1 cellular context compared by ENCODE assay signal in genomic region chr1:27367160-27367650, GRCh38.
A peak's percentile ranks its signal among the peaks of the same experiment; 100 is the strongest.
TF ChIP-seq lines count a peak whose summit lies in the region.

No MANE protein-coding gene starts in this region.

TF ChIP-seq in HepG2, 621 proteins besides CTCF, POLR2A, EP300 and RAD21 (continued from another document):
- no peak for TF ChIP-seq ZNF574 (CRISPR knock-in tag; IDR thresholded peaks at IDR 0.05)
- TF ChIP-seq RXRB (CRISPR knock-in tag; IDR thresholded peaks at IDR 0.05; ENCODE audit: borderline replicate concordance) = no peak
- no peak for TF ChIP-seq SIX4 (CRISPR knock-in tag; IDR thresholded peaks at IDR 0.05)
- TF ChIP-seq REST (IDR thresholded peaks at IDR 0.05; ENCODE audit: borderline replicate concordance in 1 of 2, low read depth in 1 of 2, low read length in 2 of 2) = no peak
- TF ChIP-seq SNAPC4 (CRISPR knock-in tag; IDR thresholded peaks at IDR 0.05) = no peak
- TF ChIP-seq ZNF841 (CRISPR knock-in tag; IDR thresholded peaks at IDR 0.05; ENCODE audit: borderline replicate concordance) = no peak
- TF ChIP-seq MED8 (CRISPR knock-in tag; IDR thresholded peaks at IDR 0.05; ENCODE audit: insufficient replicate concordance) = no peak
- no peak for TF ChIP-seq HNF4A (CRISPR knock-in tag; IDR thresholded peaks at IDR 0.05)
- no peak for TF ChIP-seq ZNF484 (CRISPR knock-in tag; IDR thresholded peaks at IDR 0.05; ENCODE audit: borderline replicate concordance, low read depth)
- 0 out of 2 replicates have a peak, but pooled peaks have one; percentile 37 for TF ChIP-seq TAF1 (CRISPR knock-in tag; IDR thresholded peaks at IDR 0.05)
- no peak for TF ChIP-seq MLLT10 (CRISPR knock-in tag; IDR thresholded peaks at IDR 0.05)
- TF ChIP-seq ZNF687 (CRISPR knock-in tag; IDR thresholded peaks at IDR 0.05) = peak; percentile 58
- 0 out of 2 replicates have a peak, but pooled peaks have one; percentile 17 for TF ChIP-seq KDM3A (CRISPR knock-in tag; IDR thresholded peaks at IDR 0.05; ENCODE audit: low read depth)
- no peak for TF ChIP-seq TFE3 (CRISPR knock-in tag; IDR thresholded peaks at IDR 0.05)
- TF ChIP-seq ZBTB7A (CRISPR knock-in tag; IDR thresholded peaks at IDR 0.05) = peak; percentile 49; the same call in 1 of the 2 replicates
- 0 out of 2 replicates have a peak, but pooled peaks have one; percentile 15 for TF ChIP-seq RXRA (CRISPR knock-in tag; IDR thresholded peaks at IDR 0.05)
- no peak for TF ChIP-seq FOSL1 (CRISPR knock-in tag; IDR thresholded peaks at IDR 0.05; ENCODE audit: borderline replicate concordance)
- 0 out of 2 replicates have a peak, but pooled peaks have one; percentile 4 for TF ChIP-seq ZNF800 (CRISPR knock-in tag; IDR thresholded peaks at IDR 0.05)
- TF ChIP-seq TFDP1 (CRISPR knock-in tag; IDR thresholded peaks at IDR 0.05; ENCODE audit: borderline replicate concordance) = 0 out of 2 replicates have a peak, but pooled peaks have one; percentile 3
- TF ChIP-seq POGK (CRISPR knock-in tag; conservative IDR thresholded peaks at IDR 0.05) = no peak
- TF ChIP-seq POLR2G (IDR thresholded peaks at IDR 0.05; ENCODE audit: low read depth, low read length) = no peak
- peak; percentile 71 for TF ChIP-seq ZNF7 (CRISPR knock-in tag; IDR thresholded peaks at IDR 0.05)
- no peak for TF ChIP-seq FLYWCH1 (CRISPR knock-in tag; IDR thresholded peaks at IDR 0.05)
- TF ChIP-seq ZFX (CRISPR knock-in tag; IDR thresholded peaks at IDR 0.05; ENCODE audit: low read depth) = 0 out of 2 replicates have a peak, but pooled peaks have one; percentile 1
